In the genomic region with DNA sequence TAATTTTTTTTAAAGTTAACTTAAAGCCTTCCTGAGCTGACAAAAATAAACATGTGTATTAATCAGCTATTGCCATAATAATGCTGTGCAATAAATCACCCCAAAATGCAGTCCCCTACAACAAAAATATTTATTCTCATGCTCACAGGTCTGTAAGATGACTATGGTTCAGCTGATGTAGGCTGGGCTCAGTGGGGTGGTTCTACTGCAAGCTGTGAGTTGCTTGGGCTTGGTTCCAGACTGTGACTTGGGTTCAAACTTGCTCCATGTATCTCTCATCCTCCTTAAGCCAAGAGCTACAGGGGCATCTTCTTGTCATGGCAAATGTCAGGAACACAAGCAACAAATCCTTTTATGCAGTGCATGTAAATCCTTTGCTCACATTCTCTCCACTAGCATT, we compare ENCODE assay signal across 37 cellular contexts.
"Had no signal": no experiment of that assay in that cellular context is flagged by ENCODE, and none has a peak within 500 bp of the region (broad histone marks: within the 10 kb centered on the region; RNA-seq: fewer than 3 reads in every experiment).

No MANE protein-coding gene starts in this region.

- H3K36me3 Mint-ChIP-seq: activated CD4-positive, alpha-beta memory T cell treated with anti-CD3 and anti-CD28 coated beads for 36 hours; activated naive CD8-positive, alpha-beta T cell treated with anti-CD3 and anti-CD28 coated beads for 36 hours had no signal

- H3K36me3 ChIP-seq: adrenal gland, brain microvascular endothelial cell, breast epithelium had no signal

- H3K27me3 Mint-ChIP-seq: activated B cell treated with CpG ODN at 0.5 μM for 24 hours; activated CD4-positive, alpha-beta memory T cell treated with anti-CD3 and anti-CD28 coated beads for 36 hours; activated CD4-positive, alpha-beta T cell treated with anti-CD3 and anti-CD28 coated beads, Interleukin-2, amount 10 ng/mL, durations not matched to agents 24 days and 14 days; activated CD8-positive, alpha-beta T cell treated with anti-CD3 and anti-CD28 coated beads for 36 hours; activated naive CD8-positive, alpha-beta T cell treated with anti-CD3 and anti-CD28 coated beads for 36 hours; activated T-helper 17 cell treated with anti-CD3 and anti-CD28 coated beads, Interleukin-2, amount 50 U/mL, for 72 hours had no signal

- H3K4me3 Mint-ChIP-seq: activated B cell treated with CpG ODN at 0.5 μM for 24 hours; activated CD4-positive, alpha-beta memory T cell treated with anti-CD3 and anti-CD28 coated beads for 36 hours; activated CD4-positive, alpha-beta T cell treated with anti-CD3 and anti-CD28 coated beads, Interleukin-2, amount 10 ng/mL, durations not matched to agents 24 days and 14 days; activated CD8-positive, alpha-beta T cell treated with anti-CD3 and anti-CD28 coated beads for 36 hours; activated naive CD4-positive, alpha-beta T cell treated with anti-CD3 and anti-CD28 coated beads for 36 hours; activated naive CD8-positive, alpha-beta T cell treated with anti-CD3 and anti-CD28 coated beads for 36 hours; activated T-cell treated with anti-CD3 and anti-CD28 coated beads, Interleukin-2, amount 50 U/mL, for 4 hours; activated T-cell treated with anti-CD3 and anti-CD28 coated beads, Interleukin-2, amount 50 U/mL, for 72 hours; activated T-helper 1 cell treated with anti-CD3 and anti-CD28 coated beads, Interleukin-12 subunit alpha, Interleukin-12 subunit beta, Interleukin-2, Interleukin-4 antibody, amounts not matched to agents 30 ng/mL and 10 ng/mL and 1 ng/mL, durations not matched to agents 14 hours and 24 hours and 36 hours; activated T-helper 17 cell treated with anti-CD3 and anti-CD28 coated beads, Interleukin-2, amount 50 U/mL, for 72 hours; T-helper 1 cell treated with Interleukin-12 subunit alpha and Interleukin-12 subunit beta and Interleukin-4 antibody, amounts not matched to agents 30 μg/mL and 1 μg/mL, for 36 hours; T-helper 2 cell treated with Interferon-gamma antibody and Interleukin-4, amounts not matched to agents 5 μg/mL and 100 μg/mL, for 36 hours had no signal

- H3K9me3 Mint-ChIP-seq: activated B cell treated with CpG ODN at 0.5 μM for 24 hours; activated CD4-positive, alpha-beta T cell treated with anti-CD3 and anti-CD28 coated beads, Interleukin-2, amount 10 ng/mL, durations not matched to agents 24 days and 14 days; activated CD8-positive, alpha-beta T cell treated with anti-CD3 and anti-CD28 coated beads for 36 hours; activated naive CD8-positive, alpha-beta T cell treated with anti-CD3 and anti-CD28 coated beads for 36 hours; activated T-cell treated with anti-CD3 and anti-CD28 coated beads, Interleukin-2, amount 50 U/mL, for 4 hours; activated T-helper 1 cell treated with anti-CD3 and anti-CD28 coated beads, Interleukin-12 subunit alpha, Interleukin-12 subunit beta, Interleukin-2, Interleukin-4 antibody, amounts not matched to agents 30 ng/mL and 10 ng/mL and 1 ng/mL, durations not matched to agents 14 hours and 24 hours and 36 hours; T-helper 2 cell treated with Interferon-gamma antibody and Interleukin-4, amounts not matched to agents 5 μg/mL and 100 μg/mL, for 36 hours had no signal

- ATAC-seq: activated CD8-positive, alpha-beta T cell treated with anti-CD3 and anti-CD28 coated beads for 36 hours; activated naive CD4-positive, alpha-beta T cell treated with anti-CD3 and anti-CD28 coated beads, Interleukin-2, amount 50 U/mL, for 72 hours; activated T-cell treated with anti-CD3 and anti-CD28 coated beads, Interleukin-2, amount 50 U/mL, for 4 hours; activated T-cell treated with anti-CD3 and anti-CD28 coated beads, Interleukin-2, amount 50 U/mL, for 72 hours; activated T-helper 17 cell treated with anti-CD3 and anti-CD28 coated beads, Interleukin-2, amount 50 U/mL, for 72 hours; body of pancreas had no signal

- H3K27ac ChIP-seq: adrenal gland, body of pancreas, brain microvascular endothelial cell, breast epithelium, VCaP had no signal

- H3K9me3 ChIP-seq: adrenal gland, body of pancreas, breast epithelium had no signal

- H3K4me1 Mint-ChIP-seq: activated CD4-positive, alpha-beta T cell treated with anti-CD3 and anti-CD28 coated beads, Interleukin-2, amount 10 ng/mL, durations not matched to agents 24 days and 14 days; activated naive CD8-positive, alpha-beta T cell treated with anti-CD3 and anti-CD28 coated beads for 36 hours; activated T-helper 17 cell treated with anti-CD3 and anti-CD28 coated beads, Interleukin-2, amount 50 U/mL, for 72 hours had no signal

- FAIRE-seq: astrocyte, TTC549 had no signal

- H3K27ac Mint-ChIP-seq: activated B cell treated with CpG ODN at 0.5 μM for 24 hours; activated CD4-positive, alpha-beta memory T cell treated with anti-CD3 and anti-CD28 coated beads for 36 hours; activated CD4-positive, alpha-beta T cell treated with anti-CD3 and anti-CD28 coated beads, Interleukin-2, amount 10 ng/mL, durations not matched to agents 24 days and 14 days; activated CD8-positive, alpha-beta T cell treated with anti-CD3 and anti-CD28 coated beads for 36 hours; activated naive CD4-positive, alpha-beta T cell treated with anti-CD3 and anti-CD28 coated beads for 36 hours; activated naive CD4-positive, alpha-beta T cell treated with anti-CD3 and anti-CD28 coated beads, Interleukin-2, amount 50 U/mL, for 72 hours; activated naive CD8-positive, alpha-beta T cell treated with anti-CD3 and anti-CD28 coated beads for 36 hours; activated T-cell treated with anti-CD3 and anti-CD28 coated beads, Interleukin-2, amount 50 U/mL, for 72 hours; activated T-helper 1 cell treated with anti-CD3 and anti-CD28 coated beads, Interleukin-12 subunit alpha, Interleukin-12 subunit beta, Interleukin-2, Interleukin-4 antibody, amounts not matched to agents 30 ng/mL and 10 ng/mL and 1 ng/mL, durations not matched to agents 14 hours and 24 hours and 36 hours; activated T-helper 17 cell treated with anti-CD3 and anti-CD28 coated beads, Interleukin-2, amount 50 U/mL, for 72 hours; T-helper 1 cell treated with Interleukin-12 subunit alpha and Interleukin-12 subunit beta and Interleukin-4 antibody, amounts not matched to agents 30 μg/mL and 1 μg/mL, for 36 hours; T-helper 2 cell treated with Interferon-gamma antibody and Interleukin-4, amounts not matched to agents 5 μg/mL and 100 μg/mL, for 36 hours had no signal

- H3K27me3 ChIP-seq: adrenal gland, body of pancreas, brain microvascular endothelial cell, breast epithelium had no signal

- H3K4me3 ChIP-seq: adrenal gland, body of pancreas, breast epithelium had no signal

- H3K4me1 ChIP-seq: adrenal gland, body of pancreas, breast epithelium had no signal

- DNase-seq: activated B cell treated with CpG ODN at 0.5 μM for 24 hours; activated CD4-positive, alpha-beta memory T cell treated with anti-CD3 and anti-CD28 coated beads for 36 hours; activated CD4-positive, alpha-beta T cell treated with anti-CD3 and anti-CD28 coated beads for 4 hours; activated CD4-positive, alpha-beta T cell treated with anti-CD3 and anti-CD28 coated beads, Interleukin-2, amount 10 ng/mL, durations not matched to agents 24 days and 14 days; activated CD4-positive, alpha-beta T cell treated with anti-CD3 and anti-CD28 coated beads, Interleukin-2, amount 50 U/mL, for 1 hour; activated CD4-positive, alpha-beta T cell treated with anti-CD3 and anti-CD28 coated beads, Interleukin-2, amount 50 U/mL, for 4 hours; activated CD4-positive, CD25-positive, alpha-beta regulatory T cell treated with anti-CD3 and anti-CD28 coated beads, Interleukin-2, amount 50 U/mL, for 72 hours; activated CD8-positive, alpha-beta memory T cell treated with anti-CD3 and anti-CD28 coated beads, Interleukin-2, amount 50 U/mL, for 4 hours; activated CD8-positive, alpha-beta T cell treated with anti-CD3 and anti-CD28 coated beads for 36 hours; activated effector memory CD4-positive, alpha-beta T cell treated with anti-CD3 and anti-CD28 coated beads, Interleukin-2, amount 50 U/mL, for 16 hours; activated gamma-delta T cell treated with Interleukin-2 at 50 U/mL for 16 hours; activated naive CD4-positive, alpha-beta T cell; activated naive CD4-positive, alpha-beta T cell treated with anti-CD3 and anti-CD28 coated beads for 36 hours; activated naive CD4-positive, alpha-beta T cell treated with anti-CD3 and anti-CD28 coated beads, Interleukin-2, amount 50 U/mL, for 16 hours; activated naive CD8-positive, alpha-beta T cell treated with anti-CD3 and anti-CD28 coated beads for 36 hours; activated T-cell treated with anti-CD3 and anti-CD28 coated beads for 4 hours; activated T-cell treated with anti-CD3 and anti-CD28 coated beads, Interleukin-2, amount 50 U/mL, for 1 hour; activated T-cell treated with anti-CD3 and anti-CD28 coated beads, Interleukin-2, amount 50 U/mL, for 4 hours; activated T-cell treated with anti-CD3 and anti-CD28 coated beads, Interleukin-2, amount 50 U/mL, for 72 hours; adrenal gland; amniotic stem cell; aorta; body of pancreas; brain microvascular endothelial cell; central memory CD4-positive, alpha-beta T cell; T-helper 1 cell; T-helper 2 cell; T-helper 9 cell had no signal
